Comparison of ENCODE assay signal across 27 cellular contexts in genomic region chr14:88502740-88503139, GRCh38.
"Had no signal": no experiment of that assay in that cellular context is flagged by ENCODE, and none has a peak within 500 bp of the region (broad histone marks: within the 10 kb centered on the region; RNA-seq: fewer than 3 reads in every experiment).

No MANE protein-coding gene starts in this region.

- H3K27ac Mint-ChIP-seq: natural killer cell; nephron; stimulated activated effector memory CD8-positive, alpha-beta T cell treated with anti-CD3 and anti-CD28 coated beads, Interleukin-12 subunit alpha, Interleukin-12 subunit beta, amount 100 ng/mL, for 72 hours; stimulated activated naive B cell treated with anti-CD40 and anti-IgM and Interleukin-4, amounts not matched to agents 10 μg/mL and 1 μg/mL and 100 μg/mL, for 72 hours; stimulated activated naive CD8-positive, alpha-beta T cell treated with anti-CD3 and anti-CD28 coated beads, Interleukin-15, Interleukin-2, amounts not matched to agents 100 ng/mL and 50 ng/mL, for 24 hours had no signal

- H3K9me3 ChIP-seq: neutrophil, pancreas, prostate gland, right lobe of liver, sigmoid colon, stomach, thoracic aorta, thyroid gland, tibial nerve, upper lobe of left lung, vagina had no signal

- H3K9me3 Mint-ChIP-seq: natural killer cell; nephron; neural crest cell; stimulated activated effector memory CD8-positive, alpha-beta T cell treated with anti-CD3 and anti-CD28 coated beads, Interleukin-12 subunit alpha, Interleukin-12 subunit beta, amount 100 ng/mL, for 72 hours; stimulated activated naive B cell treated with anti-CD40 and anti-IgM and Interleukin-4, amounts not matched to agents 10 μg/mL and 1 μg/mL and 100 μg/mL, for 72 hours; stimulated activated naive CD8-positive, alpha-beta T cell treated with anti-CD3 and anti-CD28 coated beads, Interleukin-15, Interleukin-2, amounts not matched to agents 100 ng/mL and 50 ng/mL, for 24 hours had no signal

- ATAC-seq: natural killer cell; pancreas; right cardiac atrium; right lobe of liver; stimulated activated effector memory CD8-positive, alpha-beta T cell treated with anti-CD3 and anti-CD28 coated beads, Interleukin-12 subunit alpha, Interleukin-12 subunit beta, amount 100 ng/mL, for 72 hours; stimulated activated naive B cell treated with anti-CD40 and anti-IgM and Interleukin-4, amounts not matched to agents 10 μg/mL and 1 μg/mL and 100 μg/mL, for 72 hours had no signal

- H3K4me3 Mint-ChIP-seq: natural killer cell; nephron; neural crest cell; stimulated activated effector memory CD8-positive, alpha-beta T cell treated with anti-CD3 and anti-CD28 coated beads, Interleukin-12 subunit alpha, Interleukin-12 subunit beta, amount 100 ng/mL, for 72 hours; stimulated activated naive B cell treated with anti-CD40 and anti-IgM and Interleukin-4, amounts not matched to agents 10 μg/mL and 1 μg/mL and 100 μg/mL, for 72 hours; stimulated activated naive CD8-positive, alpha-beta T cell treated with anti-CD3 and anti-CD28 coated beads, Interleukin-15, Interleukin-2, amounts not matched to agents 100 ng/mL and 50 ng/mL, for 24 hours had no signal

- DNase-seq: natural killer cell; nucleus accumbens; pancreas; retina; right cardiac atrium; right lobe of liver; sigmoid colon; small intestine; stimulated activated CD4-positive, alpha-beta T cell treated with anti-CD3 and anti-CD28 coated beads, Interleukin-15, amount 100 ng/mL, for 24 hours; stimulated activated CD4-positive, alpha-beta T cell treated with anti-CD3 and anti-CD28 coated beads, Interleukin-2, amount 100 ng/mL, for 24 hours; stimulated activated CD4-positive, alpha-beta T cell treated with anti-CD3 and anti-CD28 coated beads, Interleukin-2, amount 100 ng/mL, for 48 hours; stimulated activated CD4-positive, alpha-beta T cell treated with anti-CD3 and anti-CD28 coated beads, Interleukin-4, amount 100 ng/mL, for 24 hours; stimulated activated naive B cell treated with anti-CD40 and anti-IgM and Interleukin-4, amounts not matched to agents 10 μg/mL and 1 μg/mL and 100 μg/mL, for 72 hours; stimulated activated naive CD4-positive, alpha-beta T cell treated with Interleukin-2 at 50 U/mL for 16 hours; stomach; thyroid gland; trophoblast cell; upper lobe of left lung had no signal

- H3K4me1 Mint-ChIP-seq: natural killer cell; nephron; neural crest cell; stimulated activated effector memory CD8-positive, alpha-beta T cell treated with anti-CD3 and anti-CD28 coated beads, Interleukin-12 subunit alpha, Interleukin-12 subunit beta, amount 100 ng/mL, for 72 hours; stimulated activated naive B cell treated with anti-CD40 and anti-IgM and Interleukin-4, amounts not matched to agents 10 μg/mL and 1 μg/mL and 100 μg/mL, for 72 hours had no signal

- H3K36me3 Mint-ChIP-seq: natural killer cell; stimulated activated effector memory CD8-positive, alpha-beta T cell treated with anti-CD3 and anti-CD28 coated beads, Interleukin-12 subunit alpha, Interleukin-12 subunit beta, amount 100 ng/mL, for 72 hours; stimulated activated naive B cell treated with anti-CD40 and anti-IgM and Interleukin-4, amounts not matched to agents 10 μg/mL and 1 μg/mL and 100 μg/mL, for 72 hours had no signal
